In genomic region chr17:43025290-43025657, GRCh38 we compare ENCODE assay signal across 8 cellular contexts. TPM values are rescaled to one million over a fixed set of nuclear protein-coding genes. Genes with fewer than 3 reads are reported as not detected.
DNase-seq lines count a peak whose midpoint lies in the region; ATAC-seq and TF ChIP-seq lines count a peak whose summit lies in the region.

No MANE protein-coding gene starts in this region.

- H3K4me1 Mint-ChIP-seq in CD8-positive, alpha-beta memory T cell: peaks cover 10 to 28% (median 21%) of the 10 kb centered on the region in 3 donors

- TF ChIP-seq CTCF in OCI-LY7 (conservative IDR thresholded peaks at IDR 0.05; ENCODE audit: low read length) (no peak), psoas muscle (IDR thresholded peaks at IDR 0.05) (no peak)

- H3K9me3 Mint-ChIP-seq in CD8-positive, alpha-beta memory T cell: no peaks in the 10 kb centered on the region

- peak overlapping the region; percentile 88; the same call in 1 of the 2 replicates for H3K4me2 ChIP-seq in OCI-LY7 (ENCODE audit: low read length)

- POLR2A ChIA-PET in CD8-positive, alpha-beta memory T cell (lab: Charles Lee): interaction anchor here (1.2 to 2.9 kb wide), 2 partner anchors 27 to 129 kb away, joined by 3 to 23 read pairs; partner anchors contain the start of gene RPL27
- POLR2A ChIA-PET in OCI-LY7 (lab: Charles Lee): interaction anchor here (1.1 kb wide), 1 partner anchor 13 kb away, joined by 3 read pairs; no protein-coding TSS in a partner anchor

- H3K4me3 ChIP-seq in CD8-positive, alpha-beta memory T cell (ENCODE audit: low read length): no peak overlapping the region
- H3K4me3 ChIP-seq in OCI-LY7 (ENCODE audit: low read depth, low read length, poor library complexity, severe bottlenecking) (peak overlapping the region; percentile 67), esophagus (ENCODE audit: low read depth in 1 of 2, low read length in 2 of 2) (peak overlapping the region; percentile 33 to 40), psoas muscle (peak overlapping the region; percentile 70)

- H3K27me3 Mint-ChIP-seq in CD8-positive, alpha-beta memory T cell: peaks cover 0 to 1% of the 10 kb centered on the region in 2 donors

- peaks cover 0 to 3% (median 0%) of the 10 kb centered on the region in 3 donors for H3K36me3 Mint-ChIP-seq in CD8-positive, alpha-beta memory T cell

- peak overlapping the region in 6 of 8 donors; percentile 7 to 88 (median 66) for H3K27ac Mint-ChIP-seq in CD8-positive, alpha-beta memory T cell

- H3K36me3 ChIP-seq in CD8-positive, alpha-beta memory T cell (ENCODE audit: insufficient read depth, low read length): no peaks in the 10 kb centered on the region
- H3K36me3 ChIP-seq in OCI-LY7 (ENCODE audit: insufficient read depth, low read length) (no peaks in the 10 kb centered on the region), esophagus (ENCODE audit: control insufficient read depth in 2 of 2, insufficient read depth in 2 of 2, low read length in 1 of 2) (no peaks in the 10 kb centered on the region), psoas muscle (ENCODE audit: insufficient read depth in 1 of 2, low read depth in 1 of 2) (no peaks in the 10 kb centered on the region)

- BruUV-seq in OCI-LY7 (replicated peaks; lab: Mats Ljungman, UMichigan): no TSS peak

- H3K9me3 ChIP-seq in CD8-positive, alpha-beta memory T cell (ENCODE audit: low read length): no peaks in the 10 kb centered on the region
- H3K9me3 ChIP-seq in OCI-LY7 (ENCODE audit: low read length) (no peaks in the 10 kb centered on the region), esophagus (ENCODE audit: control insufficient read depth in 2 of 2, insufficient read depth in 1 of 2, low read depth in 1 of 2, low read length in 1 of 2) (no peaks in the 10 kb centered on the region), psoas muscle (no peaks in the 10 kb centered on the region)

- no peaks in the 10 kb centered on the region for H3K79me2 ChIP-seq in OCI-LY7 (ENCODE audit: insufficient read depth, low read depth, low read length)

- H3K4me3 Mint-ChIP-seq in CD8-positive, alpha-beta memory T cell: peak overlapping the region; percentile 70 to 92 (median 80)

- peaks cover 20% of the 10 kb centered on the region for H3K4me1 ChIP-seq in CD8-positive, alpha-beta memory T cell (ENCODE audit: insufficient read depth, low read length)
- H3K4me1 ChIP-seq in OCI-LY7 (ENCODE audit: insufficient read depth, low read length, poor library complexity, severe bottlenecking) (peaks cover 19% of the 10 kb centered on the region), esophagus (ENCODE audit: control insufficient read depth in 2 of 2, insufficient read depth in 2 of 2, low read length in 1 of 2) (peaks cover 0 to 2% of the 10 kb centered on the region in 2 donors), psoas muscle (peaks cover 15% of the 10 kb centered on the region)

- no peak overlapping the region for H2AFZ ChIP-seq in OCI-LY7 (ENCODE audit: low read length)

- intact Hi-C loops in OCI-LY7 (cut with micrococcal nuclease; ENCODE audit: unreplicated experiment) (loop anchor here (2.0 kb wide), 1 partner anchor 292 kb away; no protein-coding TSS in a partner anchor), psoas muscle (cut with DNase I) (loop anchor here in 1 of 2 donors (10.0 kb wide), 1 partner anchor 150 kb away; the partner anchor contains the start of gene NBR1)

- H4K20me1 ChIP-seq in OCI-LY7 (ENCODE audit: insufficient read depth, low read length): no peaks in the 10 kb centered on the region

- CTCF ChIA-PET in CD8-positive, alpha-beta memory T cell (lab: Charles Lee): interaction anchor here (1.1 to 2.1 kb wide), 3 partner anchors 13 to 459 kb away, joined by 3 to 16 read pairs (median 6); partner anchors contain the start of genes DHX8 and RPL27
- CTCF ChIA-PET in OCI-LY7 (lab: Charles Lee; ENCODE audit: unreplicated experiment): no interaction called here

- ATAC-seq in psoas muscle: no peak
- ATAC-seq in activated CD4-positive, CD25-positive, alpha-beta regulatory T cell treated with anti-CD3 and anti-CD28 coated beads, Interleukin-2, amount 50 U/mL, for 24 hours: no peak

- H3K27ac ChIP-seq in CD8-positive, alpha-beta memory T cell (ENCODE audit: low read depth, low read length): no peak overlapping the region
- H3K27ac ChIP-seq in OCI-LY7 (ENCODE audit: low read depth, low read length, poor library complexity, severe bottlenecking) (no peak overlapping the region), esophagus (ENCODE audit: low read depth in 2 of 2, low read length in 1 of 2) (peak overlapping the region in 1 of 2 donors; percentile 5), psoas muscle (no peak overlapping the region)

- no peaks in the 10 kb centered on the region for H3K27me3 ChIP-seq in CD8-positive, alpha-beta memory T cell (ENCODE audit: insufficient read depth, low read length, poor library complexity, severe bottlenecking)
- H3K27me3 ChIP-seq in esophagus (ENCODE audit: control insufficient read depth in 1 of 2, insufficient read depth in 2 of 2, low read length in 2 of 2): no peaks in the 10 kb centered on the region
- H3K27me3 ChIP-seq in psoas muscle (ENCODE audit: insufficient read depth in 3 of 3, low read length in 2 of 3): peaks cover 0 to 3% (median 2%) of the 10 kb centered on the region in 3 donors

- no peak for DNase-seq in CD8-positive, alpha-beta memory T cell
- DNase-seq in OCI-LY7 (ENCODE audit: low spot score) (no peak), psoas muscle (no peak), SW 1271 (lab: John Stamatoyannopoulos, UW) (no peak), SKM-1 (lab: John Stamatoyannopoulos, UW; ENCODE audit: unreplicated experiment) (no peak), LoVo (ENCODE audit: low spot score) (no peak)

- WGBS in esophagus, 2 donors: 7% methylated on average over 20 to 27 of the region's 27 CpGs
- 7 to 13% (median 9%) methylated on average over 24 to 27 of the region's 27 CpGs for WGBS in psoas muscle, 3 donors

- no peaks in the 10 kb centered on the region for H3K9me2 ChIP-seq in OCI-LY7 (ENCODE audit: insufficient read depth, low read length)

RNA-seq across cellular contexts. Expression of gene RND2, which starts 0.2 kb away (rescaled TPM):
- total RNA-seq in CD8-positive, alpha-beta memory T cell: under 1 TPM; 0.04 to 0.22 TPM
- not detected for polyA plus RNA-seq in CD8-positive, alpha-beta memory T cell
- not detected in 2 replicates for total RNA-seq in OCI-LY7 (2014; rRNA removed; shearing (Covaris generic))
- total RNA-seq in OCI-LY7 (2022): 0.30 TPM in 1 of 2 replicates, not detected in the other
- polyA plus RNA-seq in esophagus: under 1 TPM; 0.53 to 0.54 TPM
- total RNA-seq in psoas muscle: under 1 TPM; 0.04 to 0.22 (median 0.16) TPM
- under 1 TPM; 0.04 to 0.09 (median 0.04) TPM for polyA plus RNA-seq in psoas muscle

RNA-seq across cellular contexts. Expression of gene VAT1, which starts 3.1 kb away (rescaled TPM):
- 10 to 100 TPM; 31.1 to 35.9 TPM for total RNA-seq in CD8-positive, alpha-beta memory T cell
- polyA plus RNA-seq in CD8-positive, alpha-beta memory T cell: 42.2 TPM
- total RNA-seq in OCI-LY7 (2014; rRNA removed; shearing (Covaris generic)): 26.2 and 33.1 TPM in 2 replicates
- total RNA-seq in OCI-LY7 (2022) (51.3 and 65.3 TPM in 2 replicates), psoas muscle (10 to 100 TPM; 20.0 to 50.6 (median 34.1) TPM)
- polyA plus RNA-seq in esophagus (100 to 1,000 TPM in 1 of 2 donors, 10 to 100 TPM in 1; 97.6 to 103 TPM), psoas muscle (10 to 100 TPM; 19.2 to 20.2 (median 19.7) TPM)

RNA-seq across cellular contexts. Expression of gene IFI35, which starts 18.7 kb away (rescaled TPM):
- 10 to 100 TPM; 23.2 to 24.0 TPM for total RNA-seq in CD8-positive, alpha-beta memory T cell
- polyA plus RNA-seq in CD8-positive, alpha-beta memory T cell: 73.2 TPM
- total RNA-seq in OCI-LY7 (2014; rRNA removed; shearing (Covaris generic)): 3.8 and 6.3 TPM in 2 replicates
- 8.6 and 10.6 TPM in 2 replicates for total RNA-seq in OCI-LY7 (2022)
- 1 to 10 TPM; 7.4 to 9.0 TPM for polyA plus RNA-seq in esophagus
- 1 to 10 TPM; 4.6 to 6.5 (median 6.2) TPM for total RNA-seq in psoas muscle
- 1 to 10 TPM; 4.2 to 7.8 (median 6.5) TPM for polyA plus RNA-seq in psoas muscle

RNA-seq across cellular contexts. Expression of gene RPL27, which starts 27.1 kb away (rescaled TPM):
- 1,000 to 10,000 TPM; 1,412 to 1,428 TPM for total RNA-seq in CD8-positive, alpha-beta memory T cell
- 1,922 TPM for polyA plus RNA-seq in CD8-positive, alpha-beta memory T cell
- total RNA-seq in OCI-LY7 (2014; rRNA removed; shearing (Covaris generic)): 1,550 and 2,299 TPM in 2 replicates
- total RNA-seq in OCI-LY7 (2022) (1,241 and 1,313 TPM in 2 replicates), psoas muscle (1,000 to 10,000 TPM in 1 of 4 donors, 100 to 1,000 TPM in 3; 506 to 1,045 (median 824) TPM)
- polyA plus RNA-seq in esophagus (1,000 to 10,000 TPM; 2,102 to 2,622 TPM), psoas muscle (1,000 to 10,000 TPM; 2,533 to 3,118 (median 2,913) TPM)

RNA-seq across cellular contexts. Expression of gene RUNDC1, which starts 44.9 kb away (rescaled TPM):
- 10 to 100 TPM; 12.8 to 13.1 TPM for total RNA-seq in CD8-positive, alpha-beta memory T cell
- 22.4 TPM for polyA plus RNA-seq in CD8-positive, alpha-beta memory T cell
- 11.1 and 12.1 TPM in 2 replicates for total RNA-seq in OCI-LY7 (2014; rRNA removed; shearing (Covaris generic))
- 18.6 and 22.5 TPM in 2 replicates for total RNA-seq in OCI-LY7 (2022)
- 1 to 10 TPM; 5.2 to 5.7 TPM for polyA plus RNA-seq in esophagus
- 10 to 100 TPM in 2 of 4 donors, 1 to 10 TPM in 2; 8.7 to 16.8 (median 12.8) TPM for total RNA-seq in psoas muscle
- 10 to 100 TPM; 10.4 to 17.8 (median 10.6) TPM for polyA plus RNA-seq in psoas muscle
